8 cellular contexts compared by ENCODE assay signal in genomic region chr5:69007726-69008368, GRCh38.
DNase-seq lines count a peak whose midpoint lies in the region; ATAC-seq lines count a peak whose summit lies in the region.

No MANE protein-coding gene starts in this region.

- no peak overlapping the region for H4K8ac ChIP-seq in mesenchymal stem cell (ENCODE audit: low read length)

- no peak overlapping the region for H3K4me2 ChIP-seq in mesenchymal stem cell (ENCODE audit: low read length, poor library complexity, severe bottlenecking)

- no peak overlapping the region for H3K27ac ChIP-seq in mesenchymal stem cell (ENCODE audit: low read length, poor library complexity, severe bottlenecking)

- H2AK5ac ChIP-seq in mesenchymal stem cell (ENCODE audit: low read length, severe bottlenecking): no peak overlapping the region

- in situ Hi-C loops in ACHN (cut with HindIII; ENCODE audit: low pct_ligation_motif_present, low pct_unique_long_range_greater_than_20kb, low sequenced_read_pairs): no loop called here

- H3K9me3 ChIP-seq in mesenchymal stem cell (ENCODE audit: control insufficient read depth, low read length): no peaks in the 10 kb centered on the region

- H2AFZ ChIP-seq in mesenchymal stem cell (ENCODE audit: low read depth, low read length): no peak overlapping the region

- peak; percentile 55 for DNase-seq in ACHN
- DNase-seq in NCI-H226: peak; percentile 51
- peak; percentile 80 to 84 for DNase-seq in activated CD4-positive, alpha-beta T cell treated with anti-CD3 and anti-CD28 coated beads, Interleukin-2, amount 50 U/mL, for 48 hours
- peak; percentile 82 for DNase-seq in ecto neural progenitor cell (ENCODE audit: low spot score)
- DNase-seq in mesenchymal stem cell: peak; percentile 63
- DNase-seq in stimulated activated CD8-positive, alpha-beta memory T cell treated with anti-CD3 and anti-CD28 coated beads, Interleukin-2, amount 100 ng/mL, for 48 hours (ENCODE audit: low read depth in 2 of 2): peak; percentile 35 to 63

- H3K4ac ChIP-seq in mesenchymal stem cell (ENCODE audit: low read depth in 1 of 2, low read length in 2 of 2): no peak overlapping the region

- H3K14ac ChIP-seq in mesenchymal stem cell (ENCODE audit: low read length in 2 of 2): no peak overlapping the region

- H3K4me1 ChIP-seq in mesenchymal stem cell (ENCODE audit: control insufficient read depth, insufficient read depth, low read depth, low read length): peaks cover 4% of the 10 kb centered on the region

- no peak overlapping the region for H2BK5ac ChIP-seq in mesenchymal stem cell (ENCODE audit: low read depth, low read length, poor library complexity, severe bottlenecking)

- no peaks in the 10 kb centered on the region for H3K79me1 ChIP-seq in mesenchymal stem cell (replicated peaks; ENCODE audit: low read length, poor library complexity, severe bottlenecking)

- no peak overlapping the region for H4K91ac ChIP-seq in mesenchymal stem cell (ENCODE audit: low read length)

- peaks cover 3 to 5% of the 10 kb centered on the region in 2 experiments for H3K27me3 ChIP-seq in mesenchymal stem cell (ENCODE audit: control insufficient read depth in 1 of 2, insufficient read depth in 1 of 2, low read length in 2 of 2)

- 14% methylated on average over 4 of the region's 4 CpGs for WGBS in mesenchymal stem cell

- no peak overlapping the region for H2BK15ac ChIP-seq in mesenchymal stem cell (ENCODE audit: low read depth, poor library complexity, severe bottlenecking)

- no peak overlapping the region for H2BK120ac ChIP-seq in mesenchymal stem cell (ENCODE audit: low read depth, low read length)

- H3K23ac ChIP-seq in mesenchymal stem cell (ENCODE audit: low read length in 2 of 2): no peak overlapping the region

- H3K36me3 ChIP-seq in mesenchymal stem cell (ENCODE audit: control insufficient read depth in 1 of 2, insufficient read depth in 2 of 2, low read depth in 1 of 2, low read length in 2 of 2): no peaks in the 10 kb centered on the region

- ATAC-seq in GM18499 (IDR thresholded peaks at IDR 0.05; ENCODE audit: insufficient read depth, unreplicated experiment): peak; percentile 63
- ATAC-seq in HG02981 (IDR thresholded peaks at IDR 0.05; ENCODE audit: unreplicated experiment): peak; percentile 91

- no peak overlapping the region for H2BK12ac ChIP-seq in mesenchymal stem cell (ENCODE audit: low read length in 2 of 2)

- H3K4me3 ChIP-seq in mesenchymal stem cell (ENCODE audit: insufficient read depth in 1 of 2, low read depth in 1 of 2, low read length in 2 of 2): no peak overlapping the region

- H3K18ac ChIP-seq in mesenchymal stem cell (ENCODE audit: low read depth in 1 of 2, low read length in 2 of 2): no peak overlapping the region

- no peak overlapping the region for H3K9ac ChIP-seq in mesenchymal stem cell (ENCODE audit: low read length)
